In the genomic region with DNA sequence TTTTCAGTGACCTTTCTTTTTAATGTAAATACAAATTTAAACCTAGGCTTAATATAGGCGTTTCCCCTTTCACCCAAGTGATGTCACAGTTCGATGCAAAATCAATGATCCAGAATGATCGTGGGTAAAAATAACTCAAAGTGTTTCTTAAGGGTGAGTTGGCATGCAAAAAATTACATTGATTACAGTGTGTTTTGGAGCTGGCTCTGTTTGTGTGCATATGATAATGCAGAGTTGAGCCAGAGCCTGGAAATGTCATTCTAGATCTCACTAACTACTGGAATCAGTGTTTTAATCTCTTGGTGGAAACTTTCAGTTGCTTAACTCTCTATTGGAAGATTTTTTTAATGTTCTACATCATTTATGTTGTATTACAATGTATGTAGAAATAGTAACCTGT, we compare ENCODE assay signal across 17 cellular contexts.
"Had no signal": no experiment of that assay in that cellular context is flagged by ENCODE, and none has a peak within 500 bp of the region (broad histone marks: within the 10 kb centered on the region; RNA-seq: fewer than 3 reads in every experiment).

No MANE protein-coding gene starts in this region.

- H3K4me3 ChIP-seq: ascending aorta, gastroesophageal sphincter, heart right ventricle, left lung, ovary, psoas muscle, right lobe of liver had no signal

- H3K4me1 ChIP-seq: psoas muscle had no signal

- H3K9me3 ChIP-seq: ascending aorta, gastroesophageal sphincter, heart right ventricle, left lung, ovary, psoas muscle, right lobe of liver had no signal

- H3K36me3 ChIP-seq: ovary had no signal

- H3K27me3 ChIP-seq: ascending aorta, gastroesophageal sphincter, heart right ventricle, left lung, ovary, right lobe of liver had no signal

- H3K27ac ChIP-seq: ascending aorta, gastroesophageal sphincter, left lung, ovary, psoas muscle, right lobe of liver had no signal

- H3K4me3 Mint-ChIP-seq: activated T-helper 1 cell treated with anti-CD3 and anti-CD28 coated beads, Interleukin-12 subunit alpha, Interleukin-12 subunit beta, Interleukin-2, Interleukin-4 antibody, amounts not matched to agents 30 ng/mL and 10 ng/mL and 1 ng/mL, durations not matched to agents 14 hours and 24 hours and 36 hours; naive thymus-derived CD8-positive, alpha-beta T cell had no signal

- DNase-seq: activated gamma-delta T cell treated with Interleukin-2 at 50 U/mL for 16 hours; cortex of kidney; heart right ventricle; left lung; naive thymus-derived CD8-positive, alpha-beta T cell; ovary; psoas muscle; right lobe of liver; small intestine; stimulated activated CD4-positive, alpha-beta T cell treated with anti-CD3 and anti-CD28 coated beads, Interleukin-15, amount 100 ng/mL, for 24 hours; stimulated activated CD4-positive, alpha-beta T cell treated with anti-CD3 and anti-CD28 coated beads, Interleukin-2, amount 100 ng/mL, for 48 hours; T1000 had no signal

- H3K27me3 Mint-ChIP-seq: naive thymus-derived CD8-positive, alpha-beta T cell had no signal

- H3K27ac Mint-ChIP-seq: activated T-helper 1 cell treated with anti-CD3 and anti-CD28 coated beads, Interleukin-12 subunit alpha, Interleukin-12 subunit beta, Interleukin-2, Interleukin-4 antibody, amounts not matched to agents 30 ng/mL and 10 ng/mL and 1 ng/mL, durations not matched to agents 14 hours and 24 hours and 36 hours had no signal

- FAIRE-seq: endometrium, small intestine had no signal

- ATAC-seq: activated CD4-positive, CD25-positive, alpha-beta regulatory T cell treated with anti-CD3 and anti-CD28 coated beads, Interleukin-2, amount 50 U/mL, for 24 hours; gastroesophageal sphincter; heart right ventricle; left lung; naive thymus-derived CD8-positive, alpha-beta T cell; psoas muscle had no signal

- H3K9me3 Mint-ChIP-seq: activated T-helper 1 cell treated with anti-CD3 and anti-CD28 coated beads, Interleukin-12 subunit alpha, Interleukin-12 subunit beta, Interleukin-2, Interleukin-4 antibody, amounts not matched to agents 30 ng/mL and 10 ng/mL and 1 ng/mL, durations not matched to agents 14 hours and 24 hours and 36 hours; naive thymus-derived CD8-positive, alpha-beta T cell had no signal
